Comparison of ENCODE assay signal across 1 cellular context in the genomic region with DNA sequence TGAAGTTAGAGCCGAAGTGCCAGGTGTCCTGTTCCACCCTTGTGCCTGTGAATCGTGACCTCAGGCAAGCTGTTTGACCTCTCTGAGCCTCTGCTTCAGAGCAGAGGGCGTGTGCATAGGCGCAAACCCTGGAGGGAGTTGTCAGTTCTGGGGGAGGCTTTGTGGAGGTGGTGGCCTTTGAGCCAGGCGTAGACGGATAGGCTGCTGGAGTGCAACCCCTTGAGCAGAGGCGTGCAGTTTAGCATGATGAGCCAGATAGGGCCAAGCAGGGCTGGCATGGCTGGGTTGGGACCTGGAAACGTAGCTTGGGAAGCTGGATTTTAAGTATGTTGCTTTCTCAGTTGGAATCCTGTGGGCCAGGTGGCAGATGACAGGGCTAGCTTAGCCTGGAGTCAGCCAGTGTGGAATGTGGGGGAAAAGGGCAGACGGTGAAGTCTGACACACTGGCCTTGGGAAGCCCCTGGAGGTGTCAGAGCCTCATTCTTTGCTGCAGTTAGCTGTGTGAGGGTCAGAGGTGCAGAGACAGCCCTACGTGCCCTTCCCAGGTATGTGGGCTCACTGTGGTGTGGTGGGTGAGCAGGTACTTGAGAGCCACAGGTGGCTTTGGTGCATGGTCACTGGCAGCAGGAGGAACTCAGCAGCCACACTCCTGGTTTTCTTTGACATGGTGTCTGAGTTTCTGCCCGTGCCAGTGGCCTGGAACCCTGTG.
TF ChIP-seq lines count a peak whose summit lies in the region.

No MANE protein-coding gene starts in this region.

TF ChIP-seq in HepG2, 621 proteins besides CTCF, POLR2A, EP300 and RAD21 (continued from another document and continues in another):
- TF ChIP-seq, protein P1, sequence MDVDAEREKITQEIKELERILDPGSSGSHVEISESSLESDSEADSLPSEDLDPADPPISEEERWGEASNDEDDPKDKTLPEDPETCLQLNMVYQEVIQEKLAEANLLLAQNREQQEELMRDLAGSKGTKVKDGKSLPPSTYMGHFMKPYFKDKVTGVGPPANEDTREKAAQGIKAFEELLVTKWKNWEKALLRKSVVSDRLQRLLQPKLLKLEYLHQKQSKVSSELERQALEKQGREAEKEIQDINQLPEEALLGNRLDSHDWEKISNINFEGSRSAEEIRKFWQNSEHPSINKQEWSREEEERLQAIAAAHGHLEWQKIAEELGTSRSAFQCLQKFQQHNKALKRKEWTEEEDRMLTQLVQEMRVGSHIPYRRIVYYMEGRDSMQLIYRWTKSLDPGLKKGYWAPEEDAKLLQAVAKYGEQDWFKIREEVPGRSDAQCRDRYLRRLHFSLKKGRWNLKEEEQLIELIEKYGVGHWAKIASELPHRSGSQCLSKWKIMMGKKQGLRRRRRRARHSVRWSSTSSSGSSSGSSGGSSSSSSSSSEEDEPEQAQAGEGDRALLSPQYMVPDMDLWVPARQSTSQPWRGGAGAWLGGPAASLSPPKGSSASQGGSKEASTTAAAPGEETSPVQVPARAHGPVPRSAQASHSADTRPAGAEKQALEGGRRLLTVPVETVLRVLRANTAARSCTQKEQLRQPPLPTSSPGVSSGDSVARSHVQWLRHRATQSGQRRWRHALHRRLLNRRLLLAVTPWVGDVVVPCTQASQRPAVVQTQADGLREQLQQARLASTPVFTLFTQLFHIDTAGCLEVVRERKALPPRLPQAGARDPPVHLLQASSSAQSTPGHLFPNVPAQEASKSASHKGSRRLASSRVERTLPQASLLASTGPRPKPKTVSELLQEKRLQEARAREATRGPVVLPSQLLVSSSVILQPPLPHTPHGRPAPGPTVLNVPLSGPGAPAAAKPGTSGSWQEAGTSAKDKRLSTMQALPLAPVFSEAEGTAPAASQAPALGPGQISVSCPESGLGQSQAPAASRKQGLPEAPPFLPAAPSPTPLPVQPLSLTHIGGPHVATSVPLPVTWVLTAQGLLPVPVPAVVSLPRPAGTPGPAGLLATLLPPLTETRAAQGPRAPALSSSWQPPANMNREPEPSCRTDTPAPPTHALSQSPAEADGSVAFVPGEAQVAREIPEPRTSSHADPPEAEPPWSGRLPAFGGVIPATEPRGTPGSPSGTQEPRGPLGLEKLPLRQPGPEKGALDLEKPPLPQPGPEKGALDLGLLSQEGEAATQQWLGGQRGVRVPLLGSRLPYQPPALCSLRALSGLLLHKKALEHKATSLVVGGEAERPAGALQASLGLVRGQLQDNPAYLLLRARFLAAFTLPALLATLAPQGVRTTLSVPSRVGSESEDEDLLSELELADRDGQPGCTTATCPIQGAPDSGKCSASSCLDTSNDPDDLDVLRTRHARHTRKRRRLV (CRISPR knock-in tag; IDR thresholded peaks at IDR 0.05): no peak
- TF ChIP-seq, protein P2, sequence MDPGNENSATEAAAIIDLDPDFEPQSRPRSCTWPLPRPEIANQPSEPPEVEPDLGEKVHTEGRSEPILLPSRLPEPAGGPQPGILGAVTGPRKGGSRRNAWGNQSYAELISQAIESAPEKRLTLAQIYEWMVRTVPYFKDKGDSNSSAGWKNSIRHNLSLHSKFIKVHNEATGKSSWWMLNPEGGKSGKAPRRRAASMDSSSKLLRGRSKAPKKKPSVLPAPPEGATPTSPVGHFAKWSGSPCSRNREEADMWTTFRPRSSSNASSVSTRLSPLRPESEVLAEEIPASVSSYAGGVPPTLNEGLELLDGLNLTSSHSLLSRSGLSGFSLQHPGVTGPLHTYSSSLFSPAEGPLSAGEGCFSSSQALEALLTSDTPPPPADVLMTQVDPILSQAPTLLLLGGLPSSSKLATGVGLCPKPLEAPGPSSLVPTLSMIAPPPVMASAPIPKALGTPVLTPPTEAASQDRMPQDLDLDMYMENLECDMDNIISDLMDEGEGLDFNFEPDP (CRISPR knock-in tag; conservative IDR thresholded peaks at IDR 0.05): no peak
- TF ChIP-seq RORA (CRISPR knock-in tag; IDR thresholded peaks at IDR 0.05): no peak
- no peak for TF ChIP-seq PHF20 (CRISPR knock-in tag; IDR thresholded peaks at IDR 0.05)
- no peak for TF ChIP-seq MIXL1 (CRISPR knock-in tag; IDR thresholded peaks at IDR 0.05)
- no peak for TF ChIP-seq TBP (CRISPR knock-in tag; IDR thresholded peaks at IDR 0.05)
- TF ChIP-seq ZNF629 (CRISPR knock-in tag; conservative IDR thresholded peaks at IDR 0.05): no peak
- TF ChIP-seq NONO (IDR thresholded peaks at IDR 0.05): no peak
- peak; percentile 2; the same call in 1 of the 2 replicates for TF ChIP-seq NONO (CRISPR knock-in tag; conservative IDR thresholded peaks at IDR 0.05)
- no peak for TF ChIP-seq KLF13 (CRISPR knock-in tag; IDR thresholded peaks at IDR 0.05)
- TF ChIP-seq NFE2 (CRISPR knock-in tag; IDR thresholded peaks at IDR 0.05): no peak
- no peak for TF ChIP-seq KDM5B (CRISPR knock-in tag; IDR thresholded peaks at IDR 0.05; ENCODE audit: borderline replicate concordance)
- TF ChIP-seq, protein P3, sequence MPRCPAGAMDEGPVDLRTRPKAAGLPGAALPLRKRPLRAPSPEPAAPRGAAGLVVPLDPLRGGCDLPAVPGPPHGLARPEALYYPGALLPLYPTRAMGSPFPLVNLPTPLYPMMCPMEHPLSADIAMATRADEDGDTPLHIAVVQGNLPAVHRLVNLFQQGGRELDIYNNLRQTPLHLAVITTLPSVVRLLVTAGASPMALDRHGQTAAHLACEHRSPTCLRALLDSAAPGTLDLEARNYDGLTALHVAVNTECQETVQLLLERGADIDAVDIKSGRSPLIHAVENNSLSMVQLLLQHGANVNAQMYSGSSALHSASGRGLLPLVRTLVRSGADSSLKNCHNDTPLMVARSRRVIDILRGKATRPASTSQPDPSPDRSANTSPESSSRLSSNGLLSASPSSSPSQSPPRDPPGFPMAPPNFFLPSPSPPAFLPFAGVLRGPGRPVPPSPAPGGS (CRISPR knock-in tag; IDR thresholded peaks at IDR 0.05): no peak
- TF ChIP-seq GFI1 (CRISPR knock-in tag; IDR thresholded peaks at IDR 0.05; ENCODE audit: borderline replicate concordance): no peak
- peak; percentile 34; the same call in 1 of the 2 replicates for TF ChIP-seq PHF8 (CRISPR knock-in tag; IDR thresholded peaks at IDR 0.05)
- TF ChIP-seq SAP130 (CRISPR knock-in tag; IDR thresholded peaks at IDR 0.05; ENCODE audit: low read depth): peak; percentile 77; the same call in 1 of the 2 replicates
- TF ChIP-seq ZBTB34 (CRISPR knock-in tag; IDR thresholded peaks at IDR 0.05): no peak
- TF ChIP-seq ZNF652 (CRISPR knock-in tag; IDR thresholded peaks at IDR 0.05; ENCODE audit: borderline replicate concordance, low read depth): no peak
- TF ChIP-seq, protein P4, sequence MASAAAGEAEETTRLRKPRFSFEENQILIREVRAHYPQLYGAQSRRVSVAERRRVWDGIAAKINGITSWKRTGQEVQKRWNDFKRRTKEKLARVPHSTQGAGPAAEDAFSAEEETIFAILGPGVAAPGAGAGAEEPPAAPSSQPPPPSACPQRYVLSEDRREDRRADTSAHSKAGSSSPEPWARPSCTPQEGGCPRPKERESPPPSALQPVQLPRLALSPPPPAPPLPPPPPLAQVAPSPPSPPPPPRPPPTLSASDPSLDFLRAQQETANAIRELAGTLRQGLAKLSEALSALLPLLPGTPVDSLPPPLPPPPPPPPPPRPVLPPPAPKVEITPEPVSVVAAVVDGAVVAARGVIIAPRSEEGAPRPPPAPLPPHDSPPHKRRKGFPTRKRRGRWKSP (CRISPR knock-in tag; IDR thresholded peaks at IDR 0.05): no peak
- no peak for TF ChIP-seq TCF12 (IDR thresholded peaks at IDR 0.05)
- no peak for TF ChIP-seq TCF12 (CRISPR knock-in tag; IDR thresholded peaks at IDR 0.05)
- TF ChIP-seq RFX1 (IDR thresholded peaks at IDR 0.05): no peak
- TF ChIP-seq, protein P5, sequence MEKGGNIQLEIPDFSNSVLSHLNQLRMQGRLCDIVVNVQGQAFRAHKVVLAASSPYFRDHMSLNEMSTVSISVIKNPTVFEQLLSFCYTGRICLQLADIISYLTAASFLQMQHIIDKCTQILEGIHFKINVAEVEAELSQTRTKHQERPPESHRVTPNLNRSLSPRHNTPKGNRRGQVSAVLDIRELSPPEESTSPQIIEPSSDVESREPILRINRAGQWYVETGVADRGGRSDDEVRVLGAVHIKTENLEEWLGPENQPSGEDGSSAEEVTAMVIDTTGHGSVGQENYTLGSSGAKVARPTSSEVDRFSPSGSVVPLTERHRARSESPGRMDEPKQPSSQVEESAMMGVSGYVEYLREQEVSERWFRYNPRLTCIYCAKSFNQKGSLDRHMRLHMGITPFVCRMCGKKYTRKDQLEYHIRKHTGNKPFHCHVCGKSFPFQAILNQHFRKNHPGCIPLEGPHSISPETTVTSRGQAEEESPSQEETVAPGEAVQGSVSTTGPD (CRISPR knock-in tag; IDR thresholded peaks at IDR 0.05): no peak
- TF ChIP-seq TBX3 (IDR thresholded peaks at IDR 0.05; ENCODE audit: borderline replicate concordance): 0 out of 2 replicates have a peak, but pooled peaks have one; percentile 32
- no peak for TF ChIP-seq KDM1A (CRISPR knock-in tag; IDR thresholded peaks at IDR 0.05)
- TF ChIP-seq MTF1 (CRISPR knock-in tag; IDR thresholded peaks at IDR 0.05): 0 out of 2 replicates have a peak, but pooled peaks have one; percentile 30
- TF ChIP-seq MEIS1 (CRISPR knock-in tag; IDR thresholded peaks at IDR 0.05; ENCODE audit: borderline replicate concordance): peak; percentile 48; the same call in 1 of the 2 replicates
- TF ChIP-seq ZNF253 (CRISPR knock-in tag; IDR thresholded peaks at IDR 0.05; ENCODE audit: borderline replicate concordance): 0 out of 2 replicates have a peak, but pooled peaks have one; percentile 35
- TF ChIP-seq SOX5 (CRISPR knock-in tag; IDR thresholded peaks at IDR 0.05; ENCODE audit: borderline replicate concordance): 0 out of 2 replicates have a peak, but pooled peaks have one; percentile 15
- no peak for TF ChIP-seq NFKBIZ (CRISPR knock-in tag; IDR thresholded peaks at IDR 0.05)
- TF ChIP-seq ASH2L (IDR thresholded peaks at IDR 0.05; ENCODE audit: insufficient read length, low read depth, low read length): no peak
- TF ChIP-seq KAT7 (CRISPR knock-in tag; IDR thresholded peaks at IDR 0.05; ENCODE audit: borderline replicate concordance): no peak
- TF ChIP-seq SNAPC5 (CRISPR knock-in tag; IDR thresholded peaks at IDR 0.05; ENCODE audit: borderline replicate concordance): no peak
- TF ChIP-seq, protein P6, sequence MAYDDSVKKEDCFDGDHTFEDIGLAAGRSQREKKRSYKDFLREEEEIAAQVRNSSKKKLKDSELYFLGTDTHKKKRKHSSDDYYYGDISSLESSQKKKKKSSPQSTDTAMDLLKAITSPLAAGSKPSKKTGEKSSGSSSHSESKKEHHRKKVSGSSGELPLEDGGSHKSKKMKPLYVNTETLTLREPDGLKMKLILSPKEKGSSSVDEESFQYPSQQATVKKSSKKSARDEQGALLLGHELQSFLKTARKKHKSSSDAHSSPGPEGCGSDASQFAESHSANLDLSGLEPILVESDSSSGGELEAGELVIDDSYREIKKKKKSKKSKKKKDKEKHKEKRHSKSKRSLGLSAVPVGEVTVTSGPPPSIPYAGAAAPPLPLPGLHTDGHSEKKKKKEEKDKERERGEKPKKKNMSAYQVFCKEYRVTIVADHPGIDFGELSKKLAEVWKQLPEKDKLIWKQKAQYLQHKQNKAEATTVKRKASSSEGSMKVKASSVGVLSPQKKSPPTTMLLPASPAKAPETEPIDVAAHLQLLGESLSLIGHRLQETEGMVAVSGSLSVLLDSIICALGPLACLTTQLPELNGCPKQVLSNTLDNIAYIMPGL (CRISPR knock-in tag; IDR thresholded peaks at IDR 0.05; ENCODE audit: borderline replicate concordance in 1 of 2, low read depth in 1 of 2): peak in 1 of 2 experiments; percentile 17; a peak in 2 of 4 replicates
- TF ChIP-seq, protein P7, sequence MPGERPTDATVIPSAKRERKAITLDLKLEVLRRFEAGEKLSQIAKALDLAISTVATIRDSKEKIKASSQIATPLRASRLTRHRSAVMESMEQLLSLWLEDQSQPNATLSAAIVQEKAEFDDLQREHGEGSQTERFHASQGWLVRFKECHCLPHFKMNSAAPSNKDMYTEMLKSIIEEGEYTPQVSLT (CRISPR knock-in tag; IDR thresholded peaks at IDR 0.05; ENCODE audit: borderline replicate concordance, low read depth): no peak
- no peak for TF ChIP-seq DNMT3B (CRISPR knock-in tag; conservative IDR thresholded peaks at IDR 0.05)
- TF ChIP-seq GATAD2A (CRISPR knock-in tag; IDR thresholded peaks at IDR 0.05): no peak
- TF ChIP-seq ZNF230 (CRISPR knock-in tag; IDR thresholded peaks at IDR 0.05): peak; percentile 13; the same call in 1 of the 2 replicates
- no peak for TF ChIP-seq CCDC6 (CRISPR knock-in tag; IDR thresholded peaks at IDR 0.05)
- TF ChIP-seq, protein P8, sequence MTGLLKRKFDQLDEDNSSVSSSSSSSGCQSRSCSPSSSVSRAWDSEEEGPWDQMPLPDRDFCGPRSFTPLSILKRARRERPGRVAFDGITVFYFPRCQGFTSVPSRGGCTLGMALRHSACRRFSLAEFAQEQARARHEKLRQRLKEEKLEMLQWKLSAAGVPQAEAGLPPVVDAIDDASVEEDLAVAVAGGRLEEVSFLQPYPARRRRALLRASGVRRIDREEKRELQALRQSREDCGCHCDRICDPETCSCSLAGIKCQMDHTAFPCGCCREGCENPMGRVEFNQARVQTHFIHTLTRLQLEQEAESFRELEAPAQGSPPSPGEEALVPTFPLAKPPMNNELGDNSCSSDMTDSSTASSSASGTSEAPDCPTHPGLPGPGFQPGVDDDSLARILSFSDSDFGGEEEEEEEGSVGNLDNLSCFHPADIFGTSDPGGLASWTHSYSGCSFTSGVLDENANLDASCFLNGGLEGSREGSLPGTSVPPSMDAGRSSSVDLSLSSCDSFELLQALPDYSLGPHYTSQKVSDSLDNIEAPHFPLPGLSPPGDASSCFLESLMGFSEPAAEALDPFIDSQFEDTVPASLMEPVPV (CRISPR knock-in tag; IDR thresholded peaks at IDR 0.05): no peak
- no peak for TF ChIP-seq SUZ12 (IDR thresholded peaks at IDR 0.05; ENCODE audit: low read depth, low read length)
- 0 out of 2 replicates have a peak, but pooled peaks have one; percentile 39 for TF ChIP-seq MXD4 (CRISPR knock-in tag; IDR thresholded peaks at IDR 0.05)
